In genomic region chr19:812049-812816, GRCh38 we compare ENCODE assay signal across 15 cellular contexts. TPM values are rescaled to one million over a fixed set of nuclear protein-coding genes. Genes with fewer than 3 reads are reported as not detected.
DNase-seq lines count a peak whose midpoint lies in the region; TF ChIP-seq lines count a peak whose summit lies in the region.
"Had no signal": no experiment of that assay in that cellular context is flagged by ENCODE, and none has a peak within 500 bp of the region (broad histone marks: within the 10 kb centered on the region; RNA-seq: fewer than 3 reads in every experiment).

No MANE protein-coding gene starts in this region.

- CTCF ChIA-PET in activated CD4-positive, alpha-beta memory T cell treated with anti-CD3 and anti-CD28 coated beads for 36 hours (lab: Charles Lee) = no interaction called here

- H3K4me3 Mint-ChIP-seq in activated CD4-positive, alpha-beta memory T cell treated with anti-CD3 and anti-CD28 coated beads for 36 hours = no peak overlapping the region
- H3K4me3 Mint-ChIP-seq: activated naive CD4-positive, alpha-beta T cell treated with anti-CD3 and anti-CD28 coated beads for 36 hours had no signal

- H3K27me3 Mint-ChIP-seq in activated CD4-positive, alpha-beta memory T cell treated with anti-CD3 and anti-CD28 coated beads for 36 hours = no peaks in the 10 kb centered on the region
- H3K27me3 Mint-ChIP-seq: naive thymus-derived CD8-positive, alpha-beta T cell had no signal

- H3K36me3 Mint-ChIP-seq in activated CD4-positive, alpha-beta memory T cell treated with anti-CD3 and anti-CD28 coated beads for 36 hours = peaks cover 48% of the 10 kb centered on the region

- peaks cover 5% of the 10 kb centered on the region for H3K4me1 Mint-ChIP-seq in activated CD4-positive, alpha-beta memory T cell treated with anti-CD3 and anti-CD28 coated beads for 36 hours (ENCODE audit: low read depth)

- in situ Hi-C loops in GM13977 (cut with MboI; ENCODE audit: low pct_unique_long_range_greater_than_20kb, low sequenced_read_pairs, unreplicated experiment) = no loop called here

- H3K27ac Mint-ChIP-seq in activated CD4-positive, alpha-beta memory T cell treated with anti-CD3 and anti-CD28 coated beads for 36 hours = no peak overlapping the region
- H3K27ac Mint-ChIP-seq: activated naive CD4-positive, alpha-beta T cell treated with anti-CD3 and anti-CD28 coated beads for 36 hours had no signal

- TF ChIP-seq CTCF in GM13977 (IDR thresholded peaks at IDR 0.05; ENCODE audit: extremely low read depth, insufficient read depth, missing control alignments) = no peak

- POLR2A ChIA-PET in activated CD4-positive, alpha-beta memory T cell treated with anti-CD3 and anti-CD28 coated beads for 36 hours (lab: Charles Lee) = interaction anchor here (2.9 kb wide), 1 partner anchor 12 kb away, joined by 12 read pairs; no protein-coding TSS in a partner anchor

- DNase-seq in GM13977 (ENCODE audit: low spot score) (peak; percentile 57), MV-4-11 (lab: John Stamatoyannopoulos, UW) (peak; percentile 32), left kidney (ENCODE audit: low read depth, low spot score) (peak; percentile 66)
- DNase-seq in activated CD4-positive, alpha-beta T cell treated with anti-CD3 and anti-CD28 coated beads, Interleukin-2, amount 50 U/mL, for 4 hours = no peak
- DNase-seq in activated CD4-positive, alpha-beta memory T cell treated with anti-CD3 and anti-CD28 coated beads for 36 hours = no peak
- DNase-seq: activated CD4-positive, alpha-beta T cell treated with anti-CD3 and anti-CD28 coated beads for 4 hours; activated naive CD4-positive, alpha-beta T cell treated with anti-CD3 and anti-CD28 coated beads for 36 hours; heart right ventricle; KBM-7; naive thymus-derived CD8-positive, alpha-beta T cell; NCI-H69; PC-3; thyroid gland had no signal

- intact Hi-C loops in activated CD4-positive, alpha-beta memory T cell treated with anti-CD3 and anti-CD28 coated beads for 36 hours (cut with micrococcal nuclease) = no loop called here

- no peaks in the 10 kb centered on the region for H3K9me3 Mint-ChIP-seq in activated CD4-positive, alpha-beta memory T cell treated with anti-CD3 and anti-CD28 coated beads for 36 hours

RNA-seq across cellular contexts. Expression of gene PLPPR3, which starts 9.5 kb away (rescaled TPM):
- not detected for total RNA-seq in activated CD4-positive, alpha-beta memory T cell treated with anti-CD3 and anti-CD28 coated beads for 36 hours
- total RNA-seq: activated naive CD4-positive, alpha-beta T cell treated with anti-CD3 and anti-CD28 coated beads for 36 hours; heart right ventricle; naive thymus-derived CD8-positive, alpha-beta T cell; PC-3; thyroid gland had no signal

RNA-seq across cellular contexts. Expression of gene PTBP1, which starts 15.0 kb away (rescaled TPM):
- 100 to 1,000 TPM; 464 to 465 TPM for total RNA-seq in activated CD4-positive, alpha-beta memory T cell treated with anti-CD3 and anti-CD28 coated beads for 36 hours

RNA-seq across cellular contexts. Expression of gene AZU1, which starts 15.4 kb away (rescaled TPM):
- not detected for total RNA-seq in activated CD4-positive, alpha-beta memory T cell treated with anti-CD3 and anti-CD28 coated beads for 36 hours
- total RNA-seq: activated naive CD4-positive, alpha-beta T cell treated with anti-CD3 and anti-CD28 coated beads for 36 hours; PC-3; thyroid gland had no signal

RNA-seq across cellular contexts. Expression of gene PRTN3, which starts 28.6 kb away (rescaled TPM):
- not detected for total RNA-seq in activated CD4-positive, alpha-beta memory T cell treated with anti-CD3 and anti-CD28 coated beads for 36 hours
- total RNA-seq: activated naive CD4-positive, alpha-beta T cell treated with anti-CD3 and anti-CD28 coated beads for 36 hours; astrocyte; chondrocyte; heart right ventricle; naive thymus-derived CD8-positive, alpha-beta T cell; thyroid gland had no signal

RNA-seq across cellular contexts. Expression of gene ELANE, which starts 39.9 kb away (rescaled TPM):
- not detected for total RNA-seq in activated CD4-positive, alpha-beta memory T cell treated with anti-CD3 and anti-CD28 coated beads for 36 hours
- total RNA-seq: activated naive CD4-positive, alpha-beta T cell treated with anti-CD3 and anti-CD28 coated beads for 36 hours; astrocyte; chondrocyte; naive thymus-derived CD8-positive, alpha-beta T cell; PC-3 had no signal

Comparison
In these comparisons a context has a peak if more than half of its experiments do, and no peak if none do; other contexts are left out.
1. DNase-seq: peak in GM13977 (single experiment), MV-4-11 (single experiment) and left kidney (single experiment); none in activated CD4-positive, alpha-beta T cell treated with anti-CD3 and anti-CD28 coated beads, Interleukin-2, amount 50 U/mL, for 4 hours (0 of 2) and activated CD4-positive, alpha-beta memory T cell treated with anti-CD3 and anti-CD28 coated beads for 36 hours (single experiment).